17 cellular contexts compared by ENCODE assay signal in genomic region chr15:48120751-48121150, GRCh38.
DNase-seq lines count a peak whose midpoint lies in the region; TF ChIP-seq lines count a peak whose summit lies in the region.
"Had no signal": no experiment of that assay in that cellular context is flagged by ENCODE, and none has a peak within 500 bp of the region (broad histone marks: within the 10 kb centered on the region; RNA-seq: fewer than 3 reads in every experiment).

Gene SLC24A5 (plus strand): TSS chr15:48120990. CDS start chr15:48121045, 55 bp downstream.

- H3K36me3 ChIP-seq in SK-N-MC (ENCODE audit: insufficient read depth, low read length), result no peaks in the 10 kb centered on the region

- TF ChIP-seq CTCF in retinal pigment epithelial cell (conservative IDR thresholded peaks at IDR 0.05; ENCODE audit: low read depth, low read length), result no peak

- no peak within 1 kb of the TSS for H3K27ac ChIP-seq in SK-N-MC
- H3K27ac ChIP-seq: 22Rv1 had no signal

- POLR2A ChIA-PET in HEK293T (lab: Yijun Ruan, JAX), result no interaction called here

- no peak within 1 kb of the TSS for H3K4me3 ChIP-seq in SK-N-MC
- H3K4me3 ChIP-seq in retinal pigment epithelial cell (ENCODE audit: low read length), result peak within 1 kb of the TSS; percentile 43

- no peaks in the 10 kb centered on the region for H3K9me3 ChIP-seq in SK-N-MC (ENCODE audit: low read depth, low read length)

- peak in 2 of 3 experiments; percentile 0 to 1 for DNase-seq in NCI-H1417 (lab: John Stamatoyannopoulos, UW)
- DNase-seq in NCI-H1417 treated with DMSO at 0.1 percent for 48 hours (lab: John Stamatoyannopoulos, UW), result no peak
- no peak for DNase-seq in SK-N-MC (ENCODE audit: low read depth, low spot score)
- peak; percentile 90 for DNase-seq in foreskin melanocyte
- no peak for DNase-seq in retinal pigment epithelial cell (ENCODE audit: low read depth)
- no peak for DNase-seq in HEK293T (ENCODE audit: extremely low spot score)
- DNase-seq in activated T-cell treated with anti-CD3 and anti-CD28 coated beads, Interleukin-2, amount 50 U/mL, for 1 hour, result no peak
- no peak for DNase-seq in T-helper 1 cell
- DNase-seq: DMS79 treated with DMSO at 0.1 percent for 48 hours, HFFc6, KG1, NCI-H146, NCI-H2081, NCI-H446 treated with DMSO at 0.1 percent for 48 hours, NCI-H69, OCI-M1 had no signal

- H3K9ac ChIP-seq in SK-N-MC (ENCODE audit: insufficient read length), result peak within 1 kb of the TSS; percentile 5

- CTCF ChIA-PET in HEK293T (lab: Yijun Ruan, JAX), result no interaction called here

TF ChIP-seq in HEK293T, 16 proteins besides CTCF, POLR2A, EP300 and RAD21:
- no peak for TF ChIP-seq SP1 (IDR thresholded peaks at IDR 0.05)
- no peak for TF ChIP-seq NFRKB (IDR thresholded peaks at IDR 0.05)

Comparison
In these comparisons a context has a peak if more than half of its experiments do, and no peak if none do; other contexts are left out.
1. DNase-seq: peak in NCI-H1417 (2 of 3) and foreskin melanocyte (single experiment); none in NCI-H1417 treated with DMSO at 0.1 percent for 48 hours (single experiment), SK-N-MC (single experiment), retinal pigment epithelial cell (single experiment), HEK293T (single experiment), activated T-cell treated with anti-CD3 and anti-CD28 coated beads, Interleukin-2, amount 50 U/mL, for 1 hour (single experiment) and T-helper 1 cell (0 of 5).